In the genomic region with DNA sequence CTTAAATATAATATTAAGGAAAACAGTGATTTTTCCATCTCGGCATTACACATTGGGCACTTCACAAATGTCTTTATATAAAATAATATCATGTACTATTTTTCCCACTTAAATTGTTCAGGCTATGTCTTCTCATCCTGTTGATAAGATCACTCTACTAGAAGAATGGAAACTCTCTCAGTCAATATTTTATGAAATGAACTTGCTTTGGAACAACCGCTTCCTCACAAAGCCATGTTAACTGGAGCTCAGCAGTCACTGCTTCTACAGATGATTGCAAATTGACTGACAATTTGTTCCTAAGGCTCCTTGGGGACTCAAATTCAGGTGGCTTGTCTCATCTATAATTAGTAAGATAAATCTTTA, we compare ENCODE assay signal across 28 cellular contexts.
A peak's percentile ranks its signal among the peaks of the same experiment; 100 is the strongest.
DNase-seq lines count a peak whose midpoint lies in the region; ATAC-seq, FAIRE-seq and TF ChIP-seq lines count a peak whose summit lies in the region.
"Had no signal": no experiment of that assay in that cellular context is flagged by ENCODE, and none has a peak within 500 bp of the region (broad histone marks: within the 10 kb centered on the region; RNA-seq: fewer than 3 reads in every experiment).

No MANE protein-coding gene starts in this region.

- BruUV-seq in endothelial cell of umbilical vein (replicated peaks; lab: Mats Ljungman, UMichigan) = no TSS peak

- H3K27me3 ChIP-seq in left ventricle myocardium inferior (ENCODE audit: low read depth) (no peaks in the 10 kb centered on the region), endothelial cell of umbilical vein (ENCODE audit: control insufficient read depth in 2 of 2, insufficient read depth in 2 of 2, low read length in 2 of 2) (no peaks in the 10 kb centered on the region), thyroid gland (no peaks in the 10 kb centered on the region), GM23248 (replicated peaks; ENCODE audit: insufficient read depth) (no peaks in the 10 kb centered on the region)
- H3K27me3 ChIP-seq in CD8-positive, alpha-beta T cell (ENCODE audit: insufficient read depth, low read length) = no peaks in the 10 kb centered on the region
- H3K27me3 ChIP-seq: BLaER1 treated with 17β-estradiol and CSF1 and Interleukin-3, amounts not matched to agents 10 nM and 100 nM had no signal

- POLR2A ChIA-PET in endothelial cell of umbilical vein (lab: Charles Lee) = no interaction called here
- POLR2A ChIA-PET in CD8-positive, alpha-beta T cell (lab: Charles Lee) = no interaction called here

- H3K36me3 ChIP-seq in left ventricle myocardium inferior (peaks cover 22% of the 10 kb centered on the region), endothelial cell of umbilical vein (ENCODE audit: control insufficient read depth in 2 of 2, extremely low read depth in 1 of 2, insufficient read depth in 2 of 2, low read length in 2 of 2) (peaks cover 2 to 5% of the 10 kb centered on the region in 2 experiments), thyroid gland (no peaks in the 10 kb centered on the region), GM23248 (ENCODE audit: low read depth) (peaks cover 49% of the 10 kb centered on the region)
- no peaks in the 10 kb centered on the region for H3K36me3 ChIP-seq in CD8-positive, alpha-beta T cell (ENCODE audit: insufficient read depth, low read length)

- in situ Hi-C loops in GM23248 (cut with MboI) = no loop called here

- H3K27me3 Mint-ChIP-seq in CD8-positive, alpha-beta T cell (ENCODE audit: low read depth) = peaks cover 2% of the 10 kb centered on the region
- H3K27me3 Mint-ChIP-seq: B cell; CD4-positive, alpha-beta T cell had no signal

- H3K27ac Mint-ChIP-seq in CD8-positive, alpha-beta T cell = no peak overlapping the region
- H3K27ac Mint-ChIP-seq: B cell; CD4-positive, alpha-beta T cell; CD8-positive, alpha-beta memory T cell had no signal

- no peak for FAIRE-seq in endothelial cell of umbilical vein (lab: Jason Lieb, UNC)
- FAIRE-seq: A204.1, GM12878, GM12892, GM18507, GM19239 had no signal

- H2AFZ ChIP-seq in endothelial cell of umbilical vein (ENCODE audit: low read depth, low read length) = no peak overlapping the region
- no peak overlapping the region for H2AFZ ChIP-seq in GM23248

- CTCF ChIA-PET in endothelial cell of umbilical vein (lab: Charles Lee) = interaction anchor here (1.0 to 2.0 kb wide), 10 partner anchors 9 to 356 kb away, joined by 3 to 8 read pairs (median 4); no protein-coding TSS in a partner anchor
- CTCF ChIA-PET in CD8-positive, alpha-beta T cell (lab: Charles Lee) = no interaction called here

- peak overlapping the region; percentile 43 for H3K27ac ChIP-seq in left ventricle myocardium inferior (replicated peaks)
- peak overlapping the region; percentile 96 for H3K27ac ChIP-seq in VCaP
- peak overlapping the region; percentile 69 for H3K27ac ChIP-seq in endothelial cell of umbilical vein (ENCODE audit: insufficient read depth, low read depth, low read length)
- H3K27ac ChIP-seq in thyroid gland = peak overlapping the region; percentile 86 to 98 (median 96)
- no peak overlapping the region for H3K27ac ChIP-seq in CD8-positive, alpha-beta T cell (ENCODE audit: low read depth, low read length)
- no peak overlapping the region for H3K27ac ChIP-seq in GM23248
- H3K27ac ChIP-seq: BLaER1 treated with 17β-estradiol and CSF1 and Interleukin-3, amounts not matched to agents 10 nM and 100 nM; C4-2B had no signal

- H3K4me3 Mint-ChIP-seq in CD8-positive, alpha-beta T cell = no peak overlapping the region
- H3K4me3 Mint-ChIP-seq: B cell; CD4-positive, alpha-beta T cell; CD8-positive, alpha-beta memory T cell had no signal

- H3K4me1 Mint-ChIP-seq in CD8-positive, alpha-beta T cell (ENCODE audit: low read depth) = no peaks in the 10 kb centered on the region
- H3K4me1 Mint-ChIP-seq: B cell; CD8-positive, alpha-beta memory T cell had no signal

- TF ChIP-seq POLR2A in endothelial cell of umbilical vein (IDR thresholded peaks at IDR 0.05; ENCODE audit: low read depth, low read length) (no peak), thyroid gland (IDR thresholded peaks at IDR 0.05) (no peak)

- ATAC-seq in left cardiac atrium (no peak), GM18861 (IDR thresholded peaks at IDR 0.05; ENCODE audit: unreplicated experiment) (no peak)
- ATAC-seq in CD8-positive, alpha-beta T cell = no peak
- ATAC-seq: GM12878 had no signal

- H3K9me3 ChIP-seq in left ventricle myocardium inferior (replicated peaks) = no peaks in the 10 kb centered on the region
- H3K9me3 ChIP-seq in endothelial cell of umbilical vein (replicated peaks; ENCODE audit: control insufficient read depth, insufficient read depth, low read length) = no peaks in the 10 kb centered on the region
- no peaks in the 10 kb centered on the region for H3K9me3 ChIP-seq in thyroid gland
- no peaks in the 10 kb centered on the region for H3K9me3 ChIP-seq in CD8-positive, alpha-beta T cell (ENCODE audit: low read length)
- no peaks in the 10 kb centered on the region for H3K9me3 ChIP-seq in GM23248 (ENCODE audit: low read depth)

- H3K79me2 ChIP-seq in endothelial cell of umbilical vein (ENCODE audit: control insufficient read depth, insufficient read depth, low read length) (peaks cover 16% of the 10 kb centered on the region), GM23248 (ENCODE audit: insufficient read depth) (peaks cover 94% of the 10 kb centered on the region)

- peaks cover 31% of the 10 kb centered on the region for H3F3A ChIP-seq in GM23248 (ENCODE audit: insufficient read depth)

- H3K4me3 ChIP-seq in left ventricle myocardium inferior = no peak overlapping the region
- peak overlapping the region in 1 of 3 experiments; percentile 23 for H3K4me3 ChIP-seq in endothelial cell of umbilical vein (replicated peaks in 1 of 3; ENCODE audit: insufficient read depth in 1 of 3, low read depth in 1 of 3, low read length in 3 of 3)
- H3K4me3 ChIP-seq in thyroid gland (replicated peaks in 1 of 3) = no peak overlapping the region
- H3K4me3 ChIP-seq in CD8-positive, alpha-beta T cell (ENCODE audit: low read depth, low read length) = no peak overlapping the region
- no peak overlapping the region for H3K4me3 ChIP-seq in GM23248
- H3K4me3 ChIP-seq: BLaER1 treated with 17β-estradiol and CSF1 and Interleukin-3, amounts not matched to agents 10 nM and 100 nM; GM12878 had no signal

- DNase-seq in left ventricle myocardium inferior (no peak), left cardiac atrium (no peak), endothelial cell of umbilical vein (ENCODE audit: low read depth, low spot score) (peak; percentile 74), thyroid gland (no peak), GM23248 (no peak)
- no peak for DNase-seq in CD8-positive, alpha-beta T cell
- DNase-seq: 8988T; AML-193; CD4-positive, alpha-beta T cell; CD8-positive, alpha-beta memory T cell; COR-L47; DMS 273 treated with DMSO at 0.1 percent for 48 hours; DMS153; DMS53; DMS79; DND-41; EL; GDM1 had no signal

- H3K36me3 Mint-ChIP-seq in CD8-positive, alpha-beta T cell = no peaks in the 10 kb centered on the region

- H3K9me2 ChIP-seq in GM23248 (ENCODE audit: insufficient read depth) = no peaks in the 10 kb centered on the region

- H3K4me2 ChIP-seq in endothelial cell of umbilical vein (ENCODE audit: insufficient read depth, low read length) = peak overlapping the region; percentile 86
- no peak overlapping the region for H3K4me2 ChIP-seq in GM23248 (ENCODE audit: unreplicated experiment)
- H3K4me2 ChIP-seq: BLaER1 treated with 17β-estradiol and CSF1 and Interleukin-3, amounts not matched to agents 10 nM and 100 nM had no signal

- peaks cover 66% of the 10 kb centered on the region for H3K4me1 ChIP-seq in left ventricle myocardium inferior
- H3K4me1 ChIP-seq in endothelial cell of umbilical vein (ENCODE audit: control insufficient read depth, extremely low read depth, insufficient read depth, low read length) = peaks cover 30% of the 10 kb centered on the region
- H3K4me1 ChIP-seq in thyroid gland = peaks cover 52 to 54% of the 10 kb centered on the region in 2 donors
- no peaks in the 10 kb centered on the region for H3K4me1 ChIP-seq in CD8-positive, alpha-beta T cell (ENCODE audit: insufficient read depth, low read length)
- no peaks in the 10 kb centered on the region for H3K4me1 ChIP-seq in GM23248 (ENCODE audit: insufficient read depth)
- H3K4me1 ChIP-seq: BLaER1 treated with 17β-estradiol and CSF1 and Interleukin-3, amounts not matched to agents 10 nM and 100 nM had no signal

- intact Hi-C loops in left ventricle myocardium inferior (cut with micrococcal nuclease) (no loop called here), left cardiac atrium (cut with DNase I) (no loop called here), endothelial cell of umbilical vein (cut with micrococcal nuclease) (loop anchor here (2.0 kb wide), 1 partner anchor 21 kb away; no protein-coding TSS in a partner anchor), thyroid gland (cut with DNase I) (loop anchor here (10.0 kb wide), 1 partner anchor 127 kb away; no protein-coding TSS in a partner anchor)
- intact Hi-C loops in CD8-positive, alpha-beta T cell (cut with DNase I, micrococcal nuclease) = no loop called here

- H3K9me3 Mint-ChIP-seq in CD8-positive, alpha-beta T cell = no peaks in the 10 kb centered on the region
- H3K9me3 Mint-ChIP-seq: CD4-positive, alpha-beta T cell; CD8-positive, alpha-beta memory T cell had no signal

- WGBS in thyroid gland, 2 donors = 76 to 86% methylated on average over 2 of the region's 2 CpGs
- 97 to 100% methylated on average over 2 of the region's 2 CpGs for WGBS in GM23248 (ENCODE audit: low coverage in 1 of 2, low lambda C conversion rate in 2 of 2, missing lambda C conversion rate in 2 of 2), 2 experiments

- TF ChIP-seq CTCF in left ventricle myocardium inferior (IDR thresholded peaks at IDR 0.05; ENCODE audit: borderline replicate concordance) = no peak
- no peak for TF ChIP-seq CTCF in VCaP (conservative IDR thresholded peaks at IDR 0.05)
- no peak for TF ChIP-seq CTCF in endothelial cell of umbilical vein (IDR thresholded peaks at IDR 0.05; ENCODE audit: extremely low read depth in 1 of 2, insufficient read depth in 1 of 2, low read depth in 1 of 2, low read length in 2 of 2)
- no peak for TF ChIP-seq CTCF in thyroid gland (IDR thresholded peaks at IDR 0.05)
- no peak for TF ChIP-seq CTCF in CD8-positive, alpha-beta T cell (IDR thresholded peaks at IDR 0.05)

- dilution Hi-C loops in endothelial cell of umbilical vein (cut with MboI; ENCODE audit: extremely low pct_ligation_motif_present, low sequenced_read_pairs) = no loop called here

- H4K20me1 ChIP-seq in endothelial cell of umbilical vein (replicated peaks; ENCODE audit: control insufficient read depth, extremely low read depth, insufficient read depth, low read length) = no peaks in the 10 kb centered on the region
- no peaks in the 10 kb centered on the region for H4K20me1 ChIP-seq in GM23248 (ENCODE audit: insufficient read depth)

- no peaks in the 10 kb centered on the region for H3K9me1 ChIP-seq in endothelial cell of umbilical vein (replicated peaks; ENCODE audit: control insufficient read depth, extremely low read depth, insufficient read depth, low read length)

- H3K9ac ChIP-seq in endothelial cell of umbilical vein (replicated peaks; ENCODE audit: extremely low read depth, insufficient read depth, low read length) = peak overlapping the region; percentile 9
- no peak overlapping the region for H3K9ac ChIP-seq in GM23248
- H3K9ac ChIP-seq: BLaER1 treated with 17β-estradiol and CSF1 and Interleukin-3, amounts not matched to agents 10 nM and 100 nM had no signal

Comparison
In these comparisons a context has a peak if more than half of its experiments do, and no peak if none do; other contexts are left out.
1. H3K27ac ChIP-seq: peak in left ventricle myocardium inferior (single experiment), VCaP (single experiment), endothelial cell of umbilical vein (single experiment) and thyroid gland (3 of 3); none in CD8-positive, alpha-beta T cell (single experiment) and GM23248 (single experiment).
2. intact Hi-C loops: an anchor here in endothelial cell of umbilical vein (2.0 kb wide) and thyroid gland (10.0 kb wide); none called in left ventricle myocardium inferior, left cardiac atrium and CD8-positive, alpha-beta T cell.